Comparison of ENCODE assay signal across 1 cellular context in genomic region chr3:141380279-141380678, GRCh38.
TF ChIP-seq lines count a peak whose summit lies in the region.

No MANE protein-coding gene starts in this region.

TF ChIP-seq in IMR-90, 13 proteins besides CTCF, POLR2A, EP300 and RAD21:
- TF ChIP-seq NFE2L2 (IDR thresholded peaks at IDR 0.05; ENCODE audit: low read depth, low read length): no peak
- no peak for TF ChIP-seq BHLHE40 (IDR thresholded peaks at IDR 0.05; ENCODE audit: low read depth, low read length)
